Comparison of ENCODE assay signal across 8 cellular contexts in the genomic region with DNA sequence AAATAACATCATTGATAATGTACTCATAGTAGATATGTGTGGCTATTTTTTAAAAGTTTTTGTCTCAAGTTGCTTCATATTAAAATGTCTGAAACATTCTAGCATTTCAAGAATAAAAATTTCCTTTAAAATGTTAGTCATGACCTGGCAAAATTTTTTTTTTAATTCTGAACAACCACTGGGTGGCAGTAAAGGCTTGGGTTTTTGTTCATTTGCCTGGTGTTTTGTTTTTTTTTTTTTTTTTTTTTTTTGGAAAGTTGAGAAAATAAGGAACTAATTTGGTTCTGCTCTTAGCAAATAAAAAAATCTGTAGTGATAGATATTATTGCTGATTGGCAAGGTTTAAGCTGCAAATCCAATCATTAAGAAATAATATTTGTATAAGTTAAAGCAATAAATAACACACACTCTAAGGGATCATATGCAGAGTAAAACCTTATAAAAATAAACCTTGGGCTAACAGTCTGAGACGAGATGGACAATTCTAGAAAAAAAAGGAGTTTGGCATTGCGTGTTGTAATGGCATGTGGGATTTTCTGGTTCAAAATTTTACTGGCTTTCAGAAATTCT.
DNase-seq lines count a peak whose midpoint lies in the region; ATAC-seq and TF ChIP-seq lines count a peak whose summit lies in the region.

No MANE protein-coding gene starts in this region.

- peaks cover 11% of the 10 kb centered on the region for H3K27me3 Mint-ChIP-seq in activated naive CD8-positive, alpha-beta T cell treated with anti-CD3 and anti-CD28 coated beads for 36 hours

- no peaks in the 10 kb centered on the region for H3K4me1 Mint-ChIP-seq in activated naive CD8-positive, alpha-beta T cell treated with anti-CD3 and anti-CD28 coated beads for 36 hours

- ATAC-seq in HG02642 (IDR thresholded peaks at IDR 0.05; ENCODE audit: poor library complexity, unreplicated experiment), result no peak

- H3K4me3 Mint-ChIP-seq in activated naive CD8-positive, alpha-beta T cell treated with anti-CD3 and anti-CD28 coated beads for 36 hours, result no peak overlapping the region

- no peak overlapping the region for H3K4me3 ChIP-seq in adipocyte (ENCODE audit: low read length)
- H3K4me3 ChIP-seq in kidney epithelial cell (ENCODE audit: low read depth, low read length), result no peak overlapping the region

- in situ Hi-C loops in KBM-7 (cut with MboI; ENCODE audit: low pct_unique_long_range_greater_than_20kb, low sequenced_read_pairs), result loop anchor here (25.0 kb wide), 1 partner anchor 272 kb away; no protein-coding TSS in a partner anchor

- H3K4me1 ChIP-seq in adipocyte (ENCODE audit: control insufficient read depth, insufficient read depth, low read length), result no peaks in the 10 kb centered on the region

- H3K36me3 Mint-ChIP-seq in activated naive CD8-positive, alpha-beta T cell treated with anti-CD3 and anti-CD28 coated beads for 36 hours, result no peaks in the 10 kb centered on the region

- peak; percentile 37 for DNase-seq in NCI-H82 (lab: John Stamatoyannopoulos, UW)
- DNase-seq in NCI-H82 treated with DMSO at 0.1 percent for 48 hours (lab: John Stamatoyannopoulos, UW; ENCODE audit: unreplicated experiment), result no peak
- DNase-seq in KBM-7, result peak; percentile 60
- peak; percentile 82 for DNase-seq in adipocyte (ENCODE audit: low read depth)
- DNase-seq in kidney epithelial cell (ENCODE audit: low read depth), result no peak
- no peak for DNase-seq in activated naive CD8-positive, alpha-beta T cell treated with anti-CD3 and anti-CD28 coated beads for 36 hours
- no peak for DNase-seq in activated CD4-positive, alpha-beta T cell treated with anti-CD3 and anti-CD28 coated beads, Interleukin-2, amount 50 U/mL, for 1 hour

- TF ChIP-seq CTCF in kidney epithelial cell (IDR thresholded peaks at IDR 0.05; ENCODE audit: insufficient read depth, low read length, poor library complexity, severe bottlenecking), result peak; percentile 19

- H3K9me3 ChIP-seq in adipocyte (ENCODE audit: control insufficient read depth, low read length), result peaks cover 4% of the 10 kb centered on the region

- H3K27me3 ChIP-seq in adipocyte (replicated peaks; ENCODE audit: control insufficient read depth, insufficient read depth, low read length) (no peaks in the 10 kb centered on the region), kidney epithelial cell (ENCODE audit: control insufficient read depth, insufficient read depth, low read length) (no peaks in the 10 kb centered on the region)

- H3K36me3 ChIP-seq in adipocyte (ENCODE audit: control insufficient read depth, insufficient read depth, low read length, severe bottlenecking), result no peaks in the 10 kb centered on the region
- no peaks in the 10 kb centered on the region for H3K36me3 ChIP-seq in kidney epithelial cell (ENCODE audit: control insufficient read depth, insufficient read depth, low read length)

- no peak overlapping the region for H3K9ac ChIP-seq in adipocyte (ENCODE audit: low read length)

- no peaks in the 10 kb centered on the region for H3K9me3 Mint-ChIP-seq in activated naive CD8-positive, alpha-beta T cell treated with anti-CD3 and anti-CD28 coated beads for 36 hours

- no peak overlapping the region for H3K27ac Mint-ChIP-seq in activated naive CD8-positive, alpha-beta T cell treated with anti-CD3 and anti-CD28 coated beads for 36 hours

Comparison
In these comparisons a context has a peak if more than half of its experiments do, and no peak if none do; other contexts are left out.
1. DNase-seq: peak in NCI-H82 (single experiment), KBM-7 (single experiment) and adipocyte (single experiment); none in NCI-H82 treated with DMSO at 0.1 percent for 48 hours (single experiment), kidney epithelial cell (single experiment), activated naive CD8-positive, alpha-beta T cell treated with anti-CD3 and anti-CD28 coated beads for 36 hours (single experiment) and activated CD4-positive, alpha-beta T cell treated with anti-CD3 and anti-CD28 coated beads, Interleukin-2, amount 50 U/mL, for 1 hour (single experiment).